ENCODE assay signal across 14 cellular contexts in genomic region chr1:19257178-19257914, GRCh38. TPM values are rescaled to one million over a fixed set of nuclear protein-coding genes. Genes with fewer than 3 reads are reported as not detected.
DNase-seq lines count a peak whose midpoint lies in the region; ATAC-seq and TF ChIP-seq lines count a peak whose summit lies in the region.
"Had no signal": no experiment of that assay in that cellular context is flagged by ENCODE, and none has a peak within 500 bp of the region (broad histone marks: within the 10 kb centered on the region; RNA-seq: fewer than 3 reads in every experiment).

No MANE protein-coding gene starts in this region.

- no peak overlapping the region for H2AFZ ChIP-seq in IMR-90 (replicated peaks; ENCODE audit: low read length, poor library complexity)

- no peak overlapping the region for H3K14ac ChIP-seq in IMR-90 (replicated peaks; ENCODE audit: low read depth, low read length)

- no peaks in the 10 kb centered on the region for H3K9me3 Mint-ChIP-seq in activated naive CD4-positive, alpha-beta T cell treated with anti-CD3 and anti-CD28 coated beads, Interleukin-2, amount 50 U/mL, for 24 hours
- H3K9me3 Mint-ChIP-seq in activated naive CD8-positive, alpha-beta T cell treated with anti-CD3 and anti-CD28 coated beads, Interleukin-2, amount 50 U/mL, for 24 hours = no peaks in the 10 kb centered on the region

- no peaks in the 10 kb centered on the region for H3K27me3 Mint-ChIP-seq in activated naive CD4-positive, alpha-beta T cell treated with anti-CD3 and anti-CD28 coated beads, Interleukin-2, amount 50 U/mL, for 24 hours
- H3K27me3 Mint-ChIP-seq in activated naive CD8-positive, alpha-beta T cell treated with anti-CD3 and anti-CD28 coated beads, Interleukin-2, amount 50 U/mL, for 24 hours = no peaks in the 10 kb centered on the region

- 88% methylated on average over 7 of the region's 15 CpGs; no CpG with 5 or more reads in 1 of the 2 experiments for WGBS in IMR-90 (ENCODE audit: extremely low coverage in 2 of 2, insufficient read length in 1 of 2), 2 experiments

- no peak overlapping the region for H4K91ac ChIP-seq in IMR-90 (ENCODE audit: insufficient read depth, low read depth, low read length)

- H3K4ac ChIP-seq in IMR-90 (ENCODE audit: low read depth, low read length) = no peak overlapping the region

- intact Hi-C loops in IMR-90 (cut with micrococcal nuclease) (no loop called here), gastrocnemius medialis (cut with DNase I; ENCODE audit: low total_unique reads) (no loop called here)

- no peak for TF ChIP-seq RAD21 in IMR-90 (IDR thresholded peaks at IDR 0.05; ENCODE audit: low read length)

- no peak overlapping the region for H3K18ac ChIP-seq in IMR-90 (ENCODE audit: low read depth, low read length)

- peaks cover 8% of the 10 kb centered on the region for H3K36me3 Mint-ChIP-seq in activated naive CD4-positive, alpha-beta T cell treated with anti-CD3 and anti-CD28 coated beads, Interleukin-2, amount 50 U/mL, for 24 hours
- H3K36me3 Mint-ChIP-seq in activated naive CD8-positive, alpha-beta T cell treated with anti-CD3 and anti-CD28 coated beads, Interleukin-2, amount 50 U/mL, for 24 hours (ENCODE audit: low read depth) = peaks cover 59% of the 10 kb centered on the region

- H3K4me1 Mint-ChIP-seq in activated naive CD4-positive, alpha-beta T cell treated with anti-CD3 and anti-CD28 coated beads, Interleukin-2, amount 50 U/mL, for 24 hours = peaks cover 28% of the 10 kb centered on the region
- peaks cover 39% of the 10 kb centered on the region for H3K4me1 Mint-ChIP-seq in activated naive CD8-positive, alpha-beta T cell treated with anti-CD3 and anti-CD28 coated beads, Interleukin-2, amount 50 U/mL, for 24 hours

- H3K9me3 ChIP-seq in IMR-90 (ENCODE audit: control insufficient read depth, insufficient read depth, low read length) (no peaks in the 10 kb centered on the region), gastrocnemius medialis (no peaks in the 10 kb centered on the region)
- H3K9me3 ChIP-seq: BLaER1 treated with 17β-estradiol and CSF1 and Interleukin-3, amounts not matched to agents 10 nM and 100 nM; HAP-1 had no signal

- H3K4me1 ChIP-seq in IMR-90 (ENCODE audit: control insufficient read depth, insufficient read depth, low read length) = peaks cover 4% of the 10 kb centered on the region; the same call in 1 of the 2 replicates
- H3K4me1 ChIP-seq in gastrocnemius medialis = peaks cover 16 to 20% of the 10 kb centered on the region in 2 donors
- H3K4me1 ChIP-seq: HAP-1 had no signal

- H3K27me3 ChIP-seq in IMR-90 (ENCODE audit: control insufficient read depth, insufficient read depth, low read length) = no peaks in the 10 kb centered on the region
- no peaks in the 10 kb centered on the region for H3K27me3 ChIP-seq in gastrocnemius medialis
- H3K27me3 ChIP-seq: BLaER1 treated with 17β-estradiol and CSF1 and Interleukin-3, amounts not matched to agents 10 nM and 100 nM had no signal

- H4K20me1 ChIP-seq in IMR-90 (ENCODE audit: insufficient read depth, low read length) = peaks cover 22% of the 10 kb centered on the region

- DNase-seq in activated naive CD4-positive, alpha-beta T cell (lab: John Stamatoyannopoulos, UW) = no peak
- DNase-seq in IMR-90 = no peak
- peak; percentile 35 for DNase-seq in activated naive CD8-positive, alpha-beta T cell treated with anti-CD3 and anti-CD28 coated beads, Interleukin-2, amount 50 U/mL, for 24 hours
- peak; percentile 19 to 23 for DNase-seq in stimulated activated CD8-positive, alpha-beta memory T cell treated with anti-CD3 and anti-CD28 coated beads, Interleukin-15, amount 100 ng/mL, for 48 hours (ENCODE audit: low read depth in 2 of 2)
- no peak for DNase-seq in NCI-H1694 treated with DMSO at 0.1 percent for 48 hours (lab: John Stamatoyannopoulos, UW)
- DNase-seq in NCI-H1105 treated with DMSO at 0.1 percent for 48 hours (lab: John Stamatoyannopoulos, UW) = no peak
- DNase-seq in gastrocnemius medialis = no peak
- DNase-seq: NCI-H2081 treated with DMSO at 0.1 percent for 48 hours, NCI-H748 treated with DMSO at 0.1 percent for 48 hours, retina, T-helper 9 cell had no signal

- TF ChIP-seq POLR2A in IMR-90 (IDR thresholded peaks at IDR 0.05; ENCODE audit: low read depth, low read length) (no peak), gastrocnemius medialis (IDR thresholded peaks at IDR 0.05) (no peak)

- peaks cover 16% of the 10 kb centered on the region for H3K9me1 ChIP-seq in IMR-90 (ENCODE audit: insufficient read depth, low read length)

- H3K4me3 ChIP-seq in IMR-90 (ENCODE audit: insufficient read depth, low read depth, low read length) = no peak overlapping the region
- H3K4me3 ChIP-seq in gastrocnemius medialis = no peak overlapping the region
- H3K4me3 ChIP-seq: BLaER1 treated with 17β-estradiol and CSF1 and Interleukin-3, amounts not matched to agents 10 nM and 100 nM; HAP-1 had no signal

- no peak overlapping the region for H2BK15ac ChIP-seq in IMR-90 (ENCODE audit: low read depth, low read length)

- no peak overlapping the region for H3K56ac ChIP-seq in IMR-90 (ENCODE audit: extremely low read depth, insufficient read depth, low read length)

- H2AK9ac ChIP-seq in IMR-90 (replicated peaks; ENCODE audit: low read depth, low read length, poor library complexity) = peak overlapping the region; percentile 28

- H3K4me2 ChIP-seq in IMR-90 (ENCODE audit: low read depth, low read length) = no peak overlapping the region

- in situ Hi-C loops in IMR-90 (cut with MboI; ENCODE audit: low sequenced_read_pairs) (no loop called here), gastrocnemius medialis (cut with MboI; ENCODE audit: low sequenced_read_pairs in 4 of 4) (no loop called here)

- H3K27ac Mint-ChIP-seq in activated naive CD4-positive, alpha-beta T cell treated with anti-CD3 and anti-CD28 coated beads, Interleukin-2, amount 50 U/mL, for 24 hours = peak overlapping the region; percentile 88
- peak overlapping the region; percentile 77 for H3K27ac Mint-ChIP-seq in activated naive CD8-positive, alpha-beta T cell treated with anti-CD3 and anti-CD28 coated beads, Interleukin-2, amount 50 U/mL, for 24 hours

- no peak overlapping the region for H3K23ac ChIP-seq in IMR-90 (ENCODE audit: low read depth, low read length)

- no peak overlapping the region for H2BK5ac ChIP-seq in IMR-90 (ENCODE audit: low read depth, low read length, poor library complexity, severe bottlenecking)

- TF ChIP-seq CTCF in IMR-90 (conservative IDR thresholded peaks at IDR 0.05; ENCODE audit: low read depth, low read length) = no peak
- TF ChIP-seq CTCF in gastrocnemius medialis (IDR thresholded peaks at IDR 0.05 in 4 of 5, conservative IDR thresholded peaks at IDR 0.05 in 1 of 5) = no peak

- no peak overlapping the region for H3K9ac ChIP-seq in IMR-90 (ENCODE audit: low read depth, low read length)

- ATAC-seq in IMR-90 (ENCODE audit: low read depth) (no peak), gastrocnemius medialis (no peak)
- peak; percentile 60 for ATAC-seq in activated naive CD8-positive, alpha-beta T cell treated with anti-CD3 and anti-CD28 coated beads, Interleukin-2, amount 50 U/mL, for 24 hours

- POLR2A ChIA-PET in IMR-90 (lab: Charles Lee; ENCODE audit: unreplicated experiment) = interaction anchor here (0.5 kb wide), 1 partner anchor 228 kb away, joined by 3 read pairs; no protein-coding TSS in a partner anchor

- H2AK5ac ChIP-seq in IMR-90 (ENCODE audit: low read depth, low read length) = no peak overlapping the region

- peaks cover 41% of the 10 kb centered on the region for H3K36me3 ChIP-seq in IMR-90 (ENCODE audit: control insufficient read depth, insufficient read depth, low read length)
- peaks cover 0 to 60% of the 10 kb centered on the region in 2 donors for H3K36me3 ChIP-seq in gastrocnemius medialis

- no peak overlapping the region for H3K27ac ChIP-seq in IMR-90 (ENCODE audit: insufficient read depth, low read length)
- H3K27ac ChIP-seq in gastrocnemius medialis = no peak overlapping the region

- no TSS peak for BruUV-seq in IMR-90 (replicated peaks; lab: Mats Ljungman, UMichigan)

- CTCF ChIA-PET in IMR-90 (lab: Yijun Ruan, JAX) = no interaction called here

- H4K5ac ChIP-seq in IMR-90 (ENCODE audit: low read depth, low read length) = no peak overlapping the region

- H3K79me1 ChIP-seq in IMR-90 (ENCODE audit: low read depth in 1 of 2, low read length in 2 of 2) = peaks cover 18 to 47% of the 10 kb centered on the region in 2 experiments

- no peak overlapping the region for H2BK120ac ChIP-seq in IMR-90 (ENCODE audit: low read depth, low read length)

- H4K8ac ChIP-seq in IMR-90 (ENCODE audit: low read depth in 2 of 2, low read length in 2 of 2) = no peak overlapping the region

- dilution Hi-C loops in IMR-90 (cut with HindIII; ENCODE audit: low sequenced_read_pairs, unreplicated experiment) = no loop called here

- H3K4me3 Mint-ChIP-seq in activated naive CD4-positive, alpha-beta T cell treated with anti-CD3 and anti-CD28 coated beads, Interleukin-2, amount 50 U/mL, for 24 hours = no peak overlapping the region
- peak overlapping the region; percentile 24 for H3K4me3 Mint-ChIP-seq in activated naive CD8-positive, alpha-beta T cell treated with anti-CD3 and anti-CD28 coated beads, Interleukin-2, amount 50 U/mL, for 24 hours

- H2BK20ac ChIP-seq in IMR-90 (ENCODE audit: low read depth, low read length) = no peak overlapping the region

RNA-seq across cellular contexts. Expression of gene MRTO4, which starts 5.7 kb away (rescaled TPM):
- 58.0 and 58.1 TPM in 2 replicates for total RNA-seq in IMR-90 (2012; rRNA removed)
- polyA plus RNA-seq in IMR-90 (2012; rRNA removed) = 48.0 and 48.7 TPM in 2 replicates
- polyA plus RNA-seq in IMR-90 (2012; cell fraction: cytosol; rRNA removed) = 26.7 and 39.2 TPM in 2 replicates
- polyA plus RNA-seq in IMR-90 (2012; cell fraction: nucleus; rRNA removed; ENCODE audit: low replicate concordance) = 25.3 and 25.6 TPM in 2 replicates
- total RNA-seq in gastrocnemius medialis = 10 to 100 TPM; 19.2 to 28.8 (median 26.7) TPM

RNA-seq across cellular contexts. Expression of gene EMC1, which starts 6.0 kb away (rescaled TPM):
- 55.3 and 65.4 TPM in 2 replicates for total RNA-seq in IMR-90 (2012; rRNA removed)
- 114 and 128 TPM in 2 replicates for polyA plus RNA-seq in IMR-90 (2012; rRNA removed)
- polyA plus RNA-seq in IMR-90 (2012; cell fraction: cytosol; rRNA removed) = 51.9 and 111 TPM in 2 replicates
- polyA plus RNA-seq in IMR-90 (2012; cell fraction: nucleus; rRNA removed; ENCODE audit: low replicate concordance) = 73.9 and 136 TPM in 2 replicates
- total RNA-seq in gastrocnemius medialis = 10 to 100 TPM; 24.7 to 49.7 (median 43.0) TPM

RNA-seq across cellular contexts. Expression of gene AKR7A3, which starts 31.2 kb away (rescaled TPM):
- total RNA-seq in IMR-90 (2012; rRNA removed) (under 0.01 and 0.18 TPM in 2 replicates), gastrocnemius medialis (under 1 TPM; 0.17 to 0.61 (median 0.32) TPM)
- polyA plus RNA-seq in IMR-90 (2012; rRNA removed) = 0.62 and 0.66 TPM in 2 replicates
- 0.11 and 0.36 TPM in 2 replicates for polyA plus RNA-seq in IMR-90 (2012; cell fraction: cytosol; rRNA removed)
- 5.2 and 12.1 TPM in 2 replicates for polyA plus RNA-seq in IMR-90 (2012; cell fraction: nucleus; rRNA removed; ENCODE audit: low replicate concordance)

RNA-seq across cellular contexts. Expression of gene UBR4, which starts 47.3 kb away (rescaled TPM):
- total RNA-seq in IMR-90 (2012; rRNA removed) (77.8 and 87.8 TPM in 2 replicates), gastrocnemius medialis (100 to 1,000 TPM; 156 to 293 (median 197) TPM)
- 102 and 121 TPM in 2 replicates for polyA plus RNA-seq in IMR-90 (2012; rRNA removed)
- polyA plus RNA-seq in IMR-90 (2012; cell fraction: cytosol; rRNA removed) = 49.4 and 55.4 TPM in 2 replicates
- polyA plus RNA-seq in IMR-90 (2012; cell fraction: nucleus; rRNA removed; ENCODE audit: low replicate concordance) = 472 and 498 TPM in 2 replicates

RNA-seq across cellular contexts. Expression of gene AKR7A2, which starts 54.6 kb away (rescaled TPM):
- total RNA-seq in IMR-90 (2012; rRNA removed) (50.5 and 60.2 TPM in 2 replicates), gastrocnemius medialis (10 to 100 TPM; 45.4 to 80.2 (median 60.2) TPM)
- polyA plus RNA-seq in IMR-90 (2012; rRNA removed) = 55.8 and 70.8 TPM in 2 replicates
- 67.7 and 109 TPM in 2 replicates for polyA plus RNA-seq in IMR-90 (2012; cell fraction: cytosol; rRNA removed)
- polyA plus RNA-seq in IMR-90 (2012; cell fraction: nucleus; rRNA removed; ENCODE audit: low replicate concordance) = 26.6 and 48.2 TPM in 2 replicates

Comparison
In these comparisons a context has a peak if more than half of its experiments do, and no peak if none do; other contexts are left out.
1. DNase-seq: peak in activated naive CD8-positive, alpha-beta T cell treated with anti-CD3 and anti-CD28 coated beads, Interleukin-2, amount 50 U/mL, for 24 hours (single experiment) and stimulated activated CD8-positive, alpha-beta memory T cell treated with anti-CD3 and anti-CD28 coated beads, Interleukin-15, amount 100 ng/mL, for 48 hours (2 of 2); none in activated naive CD4-positive, alpha-beta T cell (0 of 4), IMR-90 (single experiment), NCI-H1694 treated with DMSO at 0.1 percent for 48 hours (single experiment), NCI-H1105 treated with DMSO at 0.1 percent for 48 hours (single experiment) and gastrocnemius medialis (0 of 2).